ENCODE assay signal across 23 cellular contexts in genomic region chr2:115075800-115076199, GRCh38.
"Had no signal": no experiment of that assay in that cellular context is flagged by ENCODE, and none has a peak within 500 bp of the region (broad histone marks: within the 10 kb centered on the region; RNA-seq: fewer than 3 reads in every experiment).

No MANE protein-coding gene starts in this region.

- H3K9me3 ChIP-seq: ovary, psoas muscle, right lobe of liver, sigmoid colon, thoracic aorta, thyroid gland, tibial nerve, upper lobe of left lung, vagina had no signal

- DNase-seq: occipital lobe; ovary; posterior cingulate gyrus; psoas muscle; right cardiac atrium; right lobe of liver; sigmoid colon; small intestine; stimulated activated CD4-positive, alpha-beta T cell treated with anti-CD3 and anti-CD28 coated beads, Interleukin-15, amount 100 ng/mL, for 24 hours; stimulated activated CD4-positive, alpha-beta T cell treated with anti-CD3 and anti-CD28 coated beads, Interleukin-2, amount 100 ng/mL, for 24 hours; stimulated activated CD4-positive, alpha-beta T cell treated with anti-CD3 and anti-CD28 coated beads, Interleukin-2, amount 100 ng/mL, for 48 hours; stimulated activated CD4-positive, alpha-beta T cell treated with anti-CD3 and anti-CD28 coated beads, Interleukin-4, amount 100 ng/mL, for 24 hours; stimulated activated naive B cell treated with anti-CD40 and anti-IgM and Interleukin-4, amounts not matched to agents 10 μg/mL and 1 μg/mL and 100 μg/mL, for 72 hours; stimulated activated naive CD4-positive, alpha-beta T cell treated with Interleukin-2 at 50 U/mL for 16 hours; stomach; thyroid gland; upper lobe of left lung had no signal

- H3K4me1 ChIP-seq: neural progenitor cell, parathyroid adenoma, psoas muscle, right lobe of liver, sigmoid colon, stomach, thyroid gland, tibial nerve, upper lobe of left lung, vagina had no signal

- H3K36me3 ChIP-seq: neural progenitor cell, ovary, right lobe of liver, sigmoid colon, stomach, thoracic aorta, thyroid gland, tibial nerve, upper lobe of left lung, vagina had no signal

- FAIRE-seq: small intestine, urothelium cell line had no signal

- H3K27me3 ChIP-seq: neural progenitor cell, ovary, right lobe of liver, sigmoid colon, stomach, thyroid gland, tibial nerve, upper lobe of left lung, vagina had no signal

- H3K27ac ChIP-seq: neural progenitor cell, ovary, parathyroid adenoma, psoas muscle, right lobe of liver, sigmoid colon, stomach, thoracic aorta, thyroid gland, tibial nerve, upper lobe of left lung, vagina had no signal

- H3K4me3 ChIP-seq: neural progenitor cell, ovary, psoas muscle, right lobe of liver, sigmoid colon, stomach, thoracic aorta, thyroid gland, tibial nerve, upper lobe of left lung, vagina had no signal
